In genomic region chrX:48648299-48648698, GRCh38 we compare ENCODE assay signal across 8 cellular contexts. TPM values are rescaled to one million over a fixed set of nuclear protein-coding genes. Genes with fewer than 3 reads are reported as not detected.
DNase-seq lines count a peak whose midpoint lies in the region; ATAC-seq, FAIRE-seq and TF ChIP-seq lines count a peak whose summit lies in the region.

No MANE protein-coding gene starts in this region.

- H3K36me3 ChIP-seq in KMS-11 (ENCODE audit: insufficient read depth) (no peaks in the 10 kb centered on the region), kidney (ENCODE audit: control insufficient read depth in 1 of 2, insufficient read depth in 2 of 2, low read length in 2 of 2) (no peaks in the 10 kb centered on the region)

- peak; percentile 95 for FAIRE-seq in kidney (lab: Jason Lieb, UNC)

- H3K4me2 ChIP-seq in KMS-11, result no peak overlapping the region

- H3K4me1 ChIP-seq in KMS-11 (ENCODE audit: low read depth, poor library complexity, severe bottlenecking), result peaks cover 7% of the 10 kb centered on the region
- H3K4me1 ChIP-seq in kidney (ENCODE audit: control insufficient read depth in 1 of 2, insufficient read depth in 1 of 2, low read depth in 1 of 2, low read length in 2 of 2), result no peaks in the 10 kb centered on the region

- ATAC-seq in SK-N-SH treated with all-trans-retinoic acid at 6 μM for 48 hours (peak; percentile 83), GM18498 (IDR thresholded peaks at IDR 0.05; ENCODE audit: unreplicated experiment) (no peak)

- no peaks in the 10 kb centered on the region for H4K20me1 ChIP-seq in KMS-11 (ENCODE audit: insufficient read depth)

- intact Hi-C loops in kidney (cut with DNase I), result no loop called here

- TF ChIP-seq CTCF in KMS-11 (conservative IDR thresholded peaks at IDR 0.05; ENCODE audit: low read depth, low read length), result peak; percentile 44
- TF ChIP-seq CTCF in cardiac fibroblast (IDR thresholded peaks at IDR 0.05; ENCODE audit: low read depth, low read length), result no peak
- peak; percentile 36 for TF ChIP-seq CTCF in kidney (IDR thresholded peaks at IDR 0.05; ENCODE audit: borderline replicate concordance, extremely low read depth, insufficient read depth)

- H2AFZ ChIP-seq in KMS-11 (ENCODE audit: low read depth), result peak overlapping the region; percentile 38; the same call in 1 of the 2 replicates

- H3K4me3 ChIP-seq in KMS-11 (IDR thresholded peaks at IDR 0.05; ENCODE audit: insufficient read depth, low read depth, low read length) (no peak overlapping the region), cardiac fibroblast (replicated peaks in 1 of 2; ENCODE audit: low read depth in 2 of 2, low read length in 2 of 2) (no peak overlapping the region), kidney (ENCODE audit: low read length in 2 of 2) (no peak overlapping the region)

- no peak overlapping the region; the same call in 1 of the 2 replicates for H3K9ac ChIP-seq in KMS-11
- no peak overlapping the region for H3K9ac ChIP-seq in kidney (ENCODE audit: low read length in 2 of 2)

- 0 out of 2 replicates have a peak overlapping the region, but pooled peaks have one; percentile 15 for H3K27ac ChIP-seq in KMS-11
- no peak overlapping the region for H3K27ac ChIP-seq in kidney (ENCODE audit: low read depth in 2 of 2, low read length in 2 of 2)

- H3K27me3 ChIP-seq in KMS-11 (ENCODE audit: insufficient read depth, low read depth), result no peaks in the 10 kb centered on the region

- no peaks in the 10 kb centered on the region for H3K9me3 ChIP-seq in kidney (ENCODE audit: control insufficient read depth in 1 of 2, low read length in 2 of 2)

- no peaks in the 10 kb centered on the region for H3K79me2 ChIP-seq in KMS-11 (ENCODE audit: insufficient read depth, low read depth)

- DNase-seq in DMS 273 treated with DMSO at 0.1 percent for 48 hours (lab: John Stamatoyannopoulos, UW) (peak; percentile 71), cardiac fibroblast (ENCODE audit: low read depth in 2 of 2) (peak; percentile 64 to 77), kidney (no peak), NCI-H187 (lab: John Stamatoyannopoulos, UW) (no peak)
- DNase-seq in stimulated activated CD4-positive, alpha-beta T cell treated with anti-CD3 and anti-CD28 coated beads, TNF-alpha, amount 100 ng/mL, for 24 hours (ENCODE audit: low read depth in 3 of 3), result peak in 2 of 3 experiments; percentile 1 to 8

TF ChIP-seq in SK-N-SH treated with all-trans-retinoic acid at 6 μM for 48 hours, 23 proteins besides CTCF, POLR2A, EP300 and RAD21:
- TF ChIP-seq TSHZ2 (CRISPR knock-in tag; IDR thresholded peaks at IDR 0.05), result no peak
- no peak for TF ChIP-seq CSDC2 (CRISPR knock-in tag; IDR thresholded peaks at IDR 0.05)
- TF ChIP-seq SNAI2 (CRISPR knock-in tag; IDR thresholded peaks at IDR 0.05), result no peak
- TF ChIP-seq ZC3H10 (CRISPR knock-in tag; IDR thresholded peaks at IDR 0.05), result no peak
- no peak for TF ChIP-seq TOX (CRISPR knock-in tag; IDR thresholded peaks at IDR 0.05; ENCODE audit: borderline replicate concordance)
- TF ChIP-seq TCF4 (CRISPR knock-in tag; IDR thresholded peaks at IDR 0.05; ENCODE audit: borderline replicate concordance), result no peak
- TF ChIP-seq ISL1 (CRISPR knock-in tag; IDR thresholded peaks at IDR 0.05), result no peak
- TF ChIP-seq BACH2 (CRISPR knock-in tag; IDR thresholded peaks at IDR 0.05; ENCODE audit: borderline replicate concordance), result no peak

RNA-seq across cellular contexts. Expression of gene WAS, which starts 35.3 kb away (rescaled TPM):
- 14.2 TPM for total RNA-seq in kidney
- 2.2 TPM for polyA plus RNA-seq in kidney (ENCODE audit: insufficient read depth, low read depth, low replicate concordance)

RNA-seq across cellular contexts. Expression of gene SUV39H1, which starts 48.2 kb away (rescaled TPM):
- total RNA-seq in kidney, result 5.0 TPM
- polyA plus RNA-seq in kidney (ENCODE audit: insufficient read depth, low read depth, low replicate concordance), result 2.8 TPM

RNA-seq across cellular contexts. Expression of gene WDR13, which starts 51.0 kb away (rescaled TPM):
- 177 TPM for total RNA-seq in kidney
- polyA plus RNA-seq in kidney (ENCODE audit: insufficient read depth, low read depth, low replicate concordance), result 201 TPM

Comparison
In these comparisons a context has a peak if more than half of its experiments do, and no peak if none do; other contexts are left out.
1. DNase-seq: peak in DMS 273 treated with DMSO at 0.1 percent for 48 hours (single experiment), cardiac fibroblast (2 of 2) and stimulated activated CD4-positive, alpha-beta T cell treated with anti-CD3 and anti-CD28 coated beads, TNF-alpha, amount 100 ng/mL, for 24 hours (2 of 3); none in kidney (single experiment) and NCI-H187 (0 of 2).